ENCODE assay signal across 8 cellular contexts in the genomic region with DNA sequence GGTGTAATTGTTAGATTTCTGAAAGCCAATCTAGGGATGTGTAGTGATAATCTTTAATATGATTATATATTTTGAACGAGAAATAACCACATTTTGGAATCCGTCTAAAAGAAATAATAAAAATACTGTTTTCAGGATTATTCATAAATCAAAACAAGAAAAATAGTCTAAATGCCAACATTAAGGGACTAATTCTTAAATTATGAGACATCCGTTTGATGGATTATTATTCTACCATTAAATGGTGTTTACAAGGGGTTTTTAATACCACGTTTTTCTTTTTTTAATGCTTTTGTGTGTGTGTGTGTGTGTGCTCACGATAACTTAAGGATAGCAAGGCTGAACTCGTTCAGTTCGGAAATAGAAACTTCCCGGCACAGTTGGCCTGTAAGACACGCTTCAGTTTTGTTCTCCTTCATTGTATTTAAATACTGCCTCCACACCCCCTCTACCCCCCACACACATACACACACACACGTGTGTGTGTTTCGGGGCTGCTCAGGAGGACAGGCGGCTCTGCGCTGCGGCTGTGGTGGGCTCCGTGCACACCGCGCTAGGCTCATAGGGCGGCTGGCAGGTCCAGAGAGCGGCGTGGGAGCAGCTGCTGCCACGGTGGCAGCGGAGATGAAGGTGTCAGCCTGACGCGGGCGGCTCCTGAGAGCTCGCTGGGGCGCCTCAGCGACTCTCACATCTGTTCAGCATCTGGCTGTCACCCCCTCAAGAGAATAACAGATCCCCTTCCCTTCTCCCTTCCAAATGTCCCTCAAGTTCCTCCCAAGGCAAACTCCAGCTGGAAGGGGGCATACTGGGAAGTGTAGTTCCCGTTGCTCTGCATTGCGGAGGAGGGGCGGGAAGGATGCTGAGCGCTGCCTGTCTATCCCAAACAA. TPM values are rescaled to one million over a fixed set of nuclear protein-coding genes. Genes with fewer than 3 reads are reported as not detected.
DNase-seq lines count a peak whose midpoint lies in the region; ATAC-seq and TF ChIP-seq lines count a peak whose summit lies in the region.

No MANE protein-coding gene starts in this region.

- intact Hi-C loops in esophagus squamous epithelium (cut with DNase I) (no loop called here), ovary (cut with DNase I) (no loop called here)

- H3K9me3 ChIP-seq in esophagus squamous epithelium (no peaks in the 10 kb centered on the region), ovary (no peaks in the 10 kb centered on the region)

- H3K27ac ChIP-seq in esophagus squamous epithelium, result no peak overlapping the region
- H3K27ac ChIP-seq in ovary, result no peak overlapping the region

- TF ChIP-seq CTCF in esophagus squamous epithelium (IDR thresholded peaks at IDR 0.05) (no peak), ovary (IDR thresholded peaks at IDR 0.05) (no peak)

- 13 to 14% methylated on average over 9 to 10 of the region's 32 CpGs for WGBS in esophagus squamous epithelium, 2 donors
- WGBS in ovary, 3 donors, result 6 to 8% (median 7%) methylated on average over 32 of the region's 32 CpGs

- H3K27me3 ChIP-seq in esophagus squamous epithelium (peaks cover 5 to 82% (median 19%) of the 10 kb centered on the region in 4 donors), ovary (no peaks in the 10 kb centered on the region)

- H3K36me3 ChIP-seq in esophagus squamous epithelium (no peaks in the 10 kb centered on the region), ovary (no peaks in the 10 kb centered on the region)

- H3K4me1 ChIP-seq in esophagus squamous epithelium (peaks cover 0 to 10% (median 6%) of the 10 kb centered on the region in 3 donors), ovary (ENCODE audit: insufficient read depth) (peaks cover 3% of the 10 kb centered on the region)

- H3K4me3 ChIP-seq in esophagus squamous epithelium, result peak overlapping the region in 3 of 4 donors; percentile 26 to 64 (median 34)
- H3K4me3 ChIP-seq in ovary, result peak overlapping the region; percentile 23

- no peak for TF ChIP-seq POLR2A in esophagus squamous epithelium (IDR thresholded peaks at IDR 0.05)
- TF ChIP-seq POLR2A in ovary (IDR thresholded peaks at IDR 0.05), result no peak

- ATAC-seq in GM19023 (IDR thresholded peaks at IDR 0.05; ENCODE audit: unreplicated experiment) (no peak), GM21447 (IDR thresholded peaks at IDR 0.05; ENCODE audit: unreplicated experiment) (no peak)

- TF ChIP-seq EP300 in ovary (IDR thresholded peaks at IDR 0.05), result no peak

- DNase-seq in activated T-cell treated with anti-CD3 and anti-CD28 coated beads for 1 hour (ENCODE audit: low read depth) (peak; percentile 17), activated T-cell treated with anti-CD3 and anti-CD28 coated beads for 4 hours (no peak), esophagus squamous epithelium (lab: John Stamatoyannopoulos, UW) (no peak), ovary (no peak), AML-193 (lab: John Stamatoyannopoulos, UW) (no peak)
- peak; percentile 7 for DNase-seq in activated CD4-positive, alpha-beta T cell treated with anti-CD3 and anti-CD28 coated beads, Interleukin-2, amount 50 U/mL, for 1 hour

RNA-seq across cellular contexts. Expression of gene ANP32A, which starts 23.0 kb away (rescaled TPM):
- 10 to 100 TPM; 40.1 to 71.5 (median 43.8) TPM for total RNA-seq in esophagus squamous epithelium
- total RNA-seq in ovary, result 100 to 1,000 TPM in 1 of 7 donors, 10 to 100 TPM in 6; 29.4 to 119 (median 86.3) TPM
- polyA plus RNA-seq in ovary, result 100 to 1,000 TPM in 1 of 2 donors, 10 to 100 TPM in 1; 42.8 to 158 TPM

Comparison
In these comparisons a context has a peak if more than half of its experiments do, and no peak if none do; other contexts are left out.
1. DNase-seq: peak in activated T-cell treated with anti-CD3 and anti-CD28 coated beads for 1 hour (single experiment) and activated CD4-positive, alpha-beta T cell treated with anti-CD3 and anti-CD28 coated beads, Interleukin-2, amount 50 U/mL, for 1 hour (single experiment); none in activated T-cell treated with anti-CD3 and anti-CD28 coated beads for 4 hours (single experiment), esophagus squamous epithelium (single experiment), ovary (0 of 5) and AML-193 (0 of 2).